Comparison of ENCODE assay signal across 8 cellular contexts in genomic region chr1:203278087-203278884, GRCh38. TPM values are rescaled to one million over a fixed set of nuclear protein-coding genes. Genes with fewer than 3 reads are reported as not detected.
DNase-seq lines count a peak whose midpoint lies in the region; ATAC-seq and TF ChIP-seq lines count a peak whose summit lies in the region.

No MANE protein-coding gene starts in this region.

- H3K9me3 Mint-ChIP-seq in activated CD4-positive, alpha-beta T cell treated with anti-CD3 and anti-CD28 coated beads, Interleukin-2, amount 10 ng/mL, durations not matched to agents 7 days and 5 days: no peaks in the 10 kb centered on the region
- peaks cover 4% of the 10 kb centered on the region for H3K9me3 Mint-ChIP-seq in stimulated activated memory B cell treated with anti-CD40 and anti-IgM and Interleukin-4, amounts not matched to agents 10 μg/mL and 1 μg/mL and 100 μg/mL, for 72 hours

- no peaks in the 10 kb centered on the region for H3K9me3 ChIP-seq in OCI-LY1 (ENCODE audit: low read length)

- H3K27ac ChIP-seq in OCI-LY1 (ENCODE audit: low read depth, low read length, poor library complexity, severe bottlenecking): peak overlapping the region; percentile 98
- peak overlapping the region; percentile 89 for H3K27ac ChIP-seq in layer of hippocampus (ENCODE audit: low read depth, low read length)

- H2AFZ ChIP-seq in OCI-LY1 (ENCODE audit: low read length): no peak overlapping the region

- peaks cover 76% of the 10 kb centered on the region for H3K4me1 Mint-ChIP-seq in activated CD4-positive, alpha-beta T cell treated with anti-CD3 and anti-CD28 coated beads, Interleukin-2, amount 10 ng/mL, durations not matched to agents 7 days and 5 days
- H3K4me1 Mint-ChIP-seq in stimulated activated memory B cell treated with anti-CD40 and anti-IgM and Interleukin-4, amounts not matched to agents 10 μg/mL and 1 μg/mL and 100 μg/mL, for 72 hours: peaks cover 79% of the 10 kb centered on the region

- no peaks in the 10 kb centered on the region for H3K27me3 Mint-ChIP-seq in activated CD4-positive, alpha-beta T cell treated with anti-CD3 and anti-CD28 coated beads, Interleukin-2, amount 10 ng/mL, durations not matched to agents 7 days and 5 days
- no peaks in the 10 kb centered on the region for H3K27me3 Mint-ChIP-seq in stimulated activated memory B cell treated with anti-CD40 and anti-IgM and Interleukin-4, amounts not matched to agents 10 μg/mL and 1 μg/mL and 100 μg/mL, for 72 hours

- H3K9ac ChIP-seq in OCI-LY1 (ENCODE audit: low read length): peak overlapping the region; percentile 68

- POLR2A ChIA-PET in activated CD4-positive, alpha-beta T cell treated with anti-CD3 and anti-CD28 coated beads, Interleukin-2, amount 10 ng/mL, durations not matched to agents 7 days and 5 days (lab: Charles Lee): interaction anchor here (0.6 to 1.5 kb wide), 3 partner anchors 9 to 473 kb away, joined by 3 to 4 read pairs (median 3); no protein-coding TSS in a partner anchor

- H3K4me2 ChIP-seq in OCI-LY1 (ENCODE audit: low read length): peak overlapping the region; percentile 76

- H3K4me1 ChIP-seq in OCI-LY1 (ENCODE audit: insufficient read depth, low read length, severe bottlenecking): peaks cover 100% of the 10 kb centered on the region

- no peak for TF ChIP-seq CTCF in OCI-LY1 (IDR thresholded peaks at IDR 0.05; ENCODE audit: low read length)

- peak overlapping the region; percentile 43 for H3K4me3 ChIP-seq in OCI-LY1 (ENCODE audit: low read depth, low read length, poor library complexity, severe bottlenecking)

- H3K9me2 ChIP-seq in OCI-LY1 (ENCODE audit: low read depth, low read length): no peaks in the 10 kb centered on the region

- H3K4me3 Mint-ChIP-seq in activated CD4-positive, alpha-beta T cell treated with anti-CD3 and anti-CD28 coated beads, Interleukin-2, amount 10 ng/mL, durations not matched to agents 7 days and 5 days: peak overlapping the region; percentile 37
- peak overlapping the region; percentile 30 for H3K4me3 Mint-ChIP-seq in stimulated activated memory B cell treated with anti-CD40 and anti-IgM and Interleukin-4, amounts not matched to agents 10 μg/mL and 1 μg/mL and 100 μg/mL, for 72 hours

- peak overlapping the region; percentile 88 for H3K27ac Mint-ChIP-seq in activated CD4-positive, alpha-beta T cell treated with anti-CD3 and anti-CD28 coated beads, Interleukin-2, amount 10 ng/mL, durations not matched to agents 7 days and 5 days
- peak overlapping the region; percentile 88 for H3K27ac Mint-ChIP-seq in stimulated activated memory B cell treated with anti-CD40 and anti-IgM and Interleukin-4, amounts not matched to agents 10 μg/mL and 1 μg/mL and 100 μg/mL, for 72 hours

- no peaks in the 10 kb centered on the region for H4K20me1 ChIP-seq in OCI-LY1 (ENCODE audit: insufficient read depth, low read length)

- H3F3A ChIP-seq in OCI-LY1 (ENCODE audit: insufficient read depth, low read length): no peaks in the 10 kb centered on the region

- H3K79me2 ChIP-seq in OCI-LY1 (ENCODE audit: insufficient read depth, low read length): no peaks in the 10 kb centered on the region

- no peaks in the 10 kb centered on the region for H3K27me3 ChIP-seq in OCI-LY1 (ENCODE audit: insufficient read depth, low read length)
- H3K27me3 ChIP-seq in layer of hippocampus (ENCODE audit: control insufficient read depth, insufficient read depth, low read length): no peaks in the 10 kb centered on the region

- H3K36me3 Mint-ChIP-seq in activated CD4-positive, alpha-beta T cell treated with anti-CD3 and anti-CD28 coated beads, Interleukin-2, amount 10 ng/mL, durations not matched to agents 7 days and 5 days (ENCODE audit: low read depth): no peaks in the 10 kb centered on the region
- H3K36me3 Mint-ChIP-seq in stimulated activated memory B cell treated with anti-CD40 and anti-IgM and Interleukin-4, amounts not matched to agents 10 μg/mL and 1 μg/mL and 100 μg/mL, for 72 hours: no peaks in the 10 kb centered on the region

- no peaks in the 10 kb centered on the region for H3K36me3 ChIP-seq in OCI-LY1 (ENCODE audit: insufficient read depth, low read length)

- CTCF ChIA-PET in activated CD4-positive, alpha-beta T cell treated with anti-CD3 and anti-CD28 coated beads, Interleukin-2, amount 10 ng/mL, durations not matched to agents 7 days and 5 days (lab: Charles Lee): interaction anchor here (0.9 to 5.9 kb wide), 11 partner anchors 9 to 61 kb away, joined by 3 to 64 read pairs (median 4); no protein-coding TSS in a partner anchor

- no peak for ATAC-seq in stimulated activated memory B cell treated with anti-CD40 and anti-IgM and Interleukin-4, amounts not matched to agents 10 μg/mL and 1 μg/mL and 100 μg/mL, for 72 hours
- ATAC-seq in HG03469 (IDR thresholded peaks at IDR 0.05; ENCODE audit: unreplicated experiment): no peak

- DNase-seq in activated CD4-positive, alpha-beta T cell treated with anti-CD3 and anti-CD28 coated beads, Interleukin-2, amount 10 ng/mL, durations not matched to agents 7 days and 5 days: no peak
- DNase-seq in activated CD4-positive, alpha-beta T cell treated with anti-CD3 and anti-CD28 coated beads, Interleukin-2, amount 50 U/mL, for 48 hours: no peak
- DNase-seq in cerebellum (ENCODE audit: low spot score): peak; percentile 78
- DNase-seq in activated CD4-positive, CD25-positive, alpha-beta regulatory T cell treated with anti-CD3 and anti-CD28 coated beads, Interleukin-2, amount 50 U/mL, for 72 hours: no peak

RNA-seq across cellular contexts. Expression of gene BTG2, which starts 27.0 kb away (rescaled TPM):
- total RNA-seq in activated CD4-positive, alpha-beta T cell treated with anti-CD3 and anti-CD28 coated beads, Interleukin-2, amount 10 ng/mL, durations not matched to agents 7 days and 5 days: 10 to 100 TPM; 73.6 to 82.3 TPM
- 17.4 TPM for total RNA-seq in cerebellum

RNA-seq across cellular contexts. Expression of gene CHIT1, which starts 48.8 kb away (rescaled TPM):
- under 1 TPM; 0.30 to 0.42 TPM for total RNA-seq in activated CD4-positive, alpha-beta T cell treated with anti-CD3 and anti-CD28 coated beads, Interleukin-2, amount 10 ng/mL, durations not matched to agents 7 days and 5 days
- total RNA-seq in cerebellum: 1.5 TPM
